Comparison of ENCODE assay signal across 1 cellular context in the genomic region with DNA sequence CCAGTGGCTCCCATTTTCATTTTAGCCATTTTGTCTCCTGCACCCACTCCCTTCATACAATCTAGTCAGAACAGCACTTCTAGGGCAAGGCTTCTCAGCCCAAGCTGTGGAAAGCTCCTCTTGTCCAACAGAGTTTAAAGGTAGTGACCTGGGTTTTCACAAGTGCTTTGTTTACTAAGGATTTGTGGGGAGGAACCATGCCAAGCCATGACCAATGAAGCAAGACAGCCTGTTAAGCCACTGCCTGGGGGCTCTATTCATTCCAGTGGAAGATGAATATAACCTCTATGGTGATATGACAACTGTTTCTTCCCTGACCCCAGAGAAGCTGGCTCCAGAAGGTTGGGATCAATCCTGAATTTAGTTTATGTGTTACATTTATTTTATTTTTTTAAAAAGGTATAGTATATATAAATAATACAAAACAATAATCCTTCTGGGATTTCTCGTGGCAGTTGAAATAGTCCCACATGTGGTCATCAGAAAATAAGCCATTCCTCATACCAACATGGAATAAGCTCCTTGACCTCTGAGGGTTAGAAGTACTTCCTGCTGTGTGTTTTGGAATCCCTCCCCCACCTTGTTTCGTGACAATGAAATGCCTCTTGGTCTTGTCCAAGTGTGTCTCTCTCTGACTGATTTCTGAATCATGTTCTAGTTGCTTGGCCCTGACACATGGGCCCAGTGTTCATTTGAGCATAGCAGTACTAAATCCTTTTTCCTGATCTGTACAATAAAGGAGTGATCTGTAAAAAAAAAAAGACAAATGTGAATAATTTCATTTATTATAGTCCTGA.
TF ChIP-seq lines count a peak whose summit lies in the region.

No MANE protein-coding gene starts in this region.

TF ChIP-seq in SK-N-SH, 30 proteins besides CTCF, POLR2A, EP300 and RAD21 (continued from another document):
- TF ChIP-seq, protein P1, sequence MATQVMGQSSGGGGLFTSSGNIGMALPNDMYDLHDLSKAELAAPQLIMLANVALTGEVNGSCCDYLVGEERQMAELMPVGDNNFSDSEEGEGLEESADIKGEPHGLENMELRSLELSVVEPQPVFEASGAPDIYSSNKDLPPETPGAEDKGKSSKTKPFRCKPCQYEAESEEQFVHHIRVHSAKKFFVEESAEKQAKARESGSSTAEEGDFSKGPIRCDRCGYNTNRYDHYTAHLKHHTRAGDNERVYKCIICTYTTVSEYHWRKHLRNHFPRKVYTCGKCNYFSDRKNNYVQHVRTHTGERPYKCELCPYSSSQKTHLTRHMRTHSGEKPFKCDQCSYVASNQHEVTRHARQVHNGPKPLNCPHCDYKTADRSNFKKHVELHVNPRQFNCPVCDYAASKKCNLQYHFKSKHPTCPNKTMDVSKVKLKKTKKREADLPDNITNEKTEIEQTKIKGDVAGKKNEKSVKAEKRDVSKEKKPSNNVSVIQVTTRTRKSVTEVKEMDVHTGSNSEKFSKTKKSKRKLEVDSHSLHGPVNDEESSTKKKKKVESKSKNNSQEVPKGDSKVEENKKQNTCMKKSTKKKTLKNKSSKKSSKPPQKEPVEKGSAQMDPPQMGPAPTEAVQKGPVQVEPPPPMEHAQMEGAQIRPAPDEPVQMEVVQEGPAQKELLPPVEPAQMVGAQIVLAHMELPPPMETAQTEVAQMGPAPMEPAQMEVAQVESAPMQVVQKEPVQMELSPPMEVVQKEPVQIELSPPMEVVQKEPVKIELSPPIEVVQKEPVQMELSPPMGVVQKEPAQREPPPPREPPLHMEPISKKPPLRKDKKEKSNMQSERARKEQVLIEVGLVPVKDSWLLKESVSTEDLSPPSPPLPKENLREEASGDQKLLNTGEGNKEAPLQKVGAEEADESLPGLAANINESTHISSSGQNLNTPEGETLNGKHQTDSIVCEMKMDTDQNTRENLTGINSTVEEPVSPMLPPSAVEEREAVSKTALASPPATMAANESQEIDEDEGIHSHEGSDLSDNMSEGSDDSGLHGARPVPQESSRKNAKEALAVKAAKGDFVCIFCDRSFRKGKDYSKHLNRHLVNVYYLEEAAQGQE (IDR thresholded peaks at IDR 0.05; ENCODE audit: low read depth, low read length) = no peak
- TF ChIP-seq PBX3 (IDR thresholded peaks at IDR 0.05) (no peak), POLR2AphosphoS5 (IDR thresholded peaks at IDR 0.05; ENCODE audit: low read depth, low read length) (no peak), GABPA (IDR thresholded peaks at IDR 0.05; ENCODE audit: low read depth) (no peak)
